8 cellular contexts compared by ENCODE assay signal in the genomic region with DNA sequence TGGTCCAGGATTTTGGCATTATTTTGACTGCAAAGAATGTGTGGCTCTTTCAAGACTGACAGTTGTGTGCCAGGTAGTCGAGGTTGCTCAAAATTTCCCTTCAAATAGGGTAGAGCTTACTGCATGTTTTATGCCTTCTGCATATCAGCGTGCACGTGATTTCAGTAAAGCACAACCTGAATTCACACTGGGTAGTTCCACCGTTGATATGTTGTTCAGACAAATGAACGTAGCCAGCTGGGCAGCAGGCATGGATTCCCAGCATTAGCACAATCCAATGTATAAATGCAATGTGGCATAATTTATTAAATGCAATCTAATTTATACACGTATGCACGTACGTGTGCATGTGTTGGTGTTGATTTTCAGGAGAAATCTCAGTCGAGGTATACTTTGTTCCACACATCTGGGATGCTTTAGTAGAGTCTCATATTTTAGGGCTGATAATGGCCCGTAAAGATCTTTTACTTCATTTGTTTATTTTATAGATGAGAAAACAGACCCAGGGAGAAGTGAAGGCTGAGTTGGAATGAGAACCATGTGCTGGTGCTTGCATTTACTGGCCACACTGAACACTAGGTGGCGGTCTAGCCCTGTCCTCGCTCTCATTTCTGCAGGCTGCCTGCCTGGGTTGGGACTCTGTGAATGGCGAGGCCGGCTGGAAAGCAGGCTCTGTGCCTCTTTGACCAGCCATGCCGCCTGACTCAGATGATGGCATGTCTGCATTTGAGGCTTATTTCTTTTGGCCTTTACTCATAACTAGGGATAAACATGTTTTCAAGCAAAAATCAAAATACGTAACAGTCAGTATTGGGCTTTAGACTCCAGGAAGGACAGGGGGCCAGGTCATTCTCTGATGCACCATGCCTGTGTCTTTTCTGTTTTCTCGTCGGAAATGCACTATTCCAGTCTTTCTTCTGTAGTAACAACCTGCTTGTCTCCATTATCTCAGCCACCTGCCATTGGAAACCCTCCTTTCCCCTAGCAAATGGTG.
DNase-seq lines count a peak whose midpoint lies in the region; ATAC-seq and TF ChIP-seq lines count a peak whose summit lies in the region.

No MANE protein-coding gene starts in this region.

- H3K27me3 ChIP-seq in SJSA1 (replicated peaks), result no peaks in the 10 kb centered on the region
- no peaks in the 10 kb centered on the region for H3K27me3 ChIP-seq in adrenal gland
- no peaks in the 10 kb centered on the region for H3K27me3 ChIP-seq in left ventricle myocardium inferior (ENCODE audit: low read depth)

- no peaks in the 10 kb centered on the region for H3K36me3 ChIP-seq in SJSA1
- H3K36me3 ChIP-seq in adrenal gland (replicated peaks in 1 of 2), result peaks cover 0 to 46% of the 10 kb centered on the region in 2 donors
- peaks cover 65% of the 10 kb centered on the region for H3K36me3 ChIP-seq in left ventricle myocardium inferior

- TF ChIP-seq POLR2A in adrenal gland (IDR thresholded peaks at IDR 0.05), result no peak

- H3K27ac ChIP-seq in SJSA1, result no peak overlapping the region
- no peak overlapping the region for H3K27ac ChIP-seq in adrenal gland
- no peak overlapping the region for H3K27ac ChIP-seq in left ventricle myocardium inferior (replicated peaks)

- peak; percentile 93 for ATAC-seq in GM21515 (IDR thresholded peaks at IDR 0.05; ENCODE audit: unreplicated experiment)
- peak; percentile 87 for ATAC-seq in sciatic nerve

- TF ChIP-seq CTCF in adrenal gland (IDR thresholded peaks at IDR 0.05) (peak; percentile 41 to 76 (median 66)), left ventricle myocardium inferior (IDR thresholded peaks at IDR 0.05; ENCODE audit: borderline replicate concordance) (peak; percentile 74)

- WGBS in adrenal gland, 4 donors, result 70 to 79% (median 74%) methylated on average over 15 to 18 of the region's 18 CpGs

- H3K4me3 ChIP-seq in SJSA1 (no peak overlapping the region), adrenal gland (no peak overlapping the region), left ventricle myocardium inferior (no peak overlapping the region)

- intact Hi-C loops in adrenal gland (cut with DNase I), result no loop called here
- intact Hi-C loops in left ventricle myocardium inferior (cut with micrococcal nuclease), result no loop called here
- intact Hi-C loops in sciatic nerve (cut with DNase I), result loop anchor here (1.0 to 10.0 kb wide), 3 partner anchors 32 to 153 kb away; no protein-coding TSS in a partner anchor

- H3K4me1 ChIP-seq in SJSA1 (replicated peaks) (no peaks in the 10 kb centered on the region), adrenal gland (replicated peaks in 1 of 2) (peaks cover 0 to 4% of the 10 kb centered on the region in 2 donors), left ventricle myocardium inferior (peaks cover 13% of the 10 kb centered on the region)

- no peaks in the 10 kb centered on the region for H3K9me3 ChIP-seq in SJSA1 (replicated peaks)
- no peaks in the 10 kb centered on the region for H3K9me3 ChIP-seq in adrenal gland (replicated peaks in 1 of 3)
- H3K9me3 ChIP-seq in left ventricle myocardium inferior (replicated peaks), result no peaks in the 10 kb centered on the region

- peak; percentile 73 for DNase-seq in ELF-1 (ENCODE audit: low read depth, low spot score)
- peak; percentile 52 for DNase-seq in HuH-7.5 (ENCODE audit: low spot score)
- peak; percentile 11 to 56 for DNase-seq in SJSA1 (ENCODE audit: low read depth in 1 of 2, low spot score in 2 of 2)
- DNase-seq in adrenal gland, result peak; percentile 63 to 89 (median 69)
- DNase-seq in left ventricle myocardium inferior, result peak; percentile 54
- peak; percentile 83 for DNase-seq in sciatic nerve (ENCODE audit: low spot score)
- DNase-seq in DMS79 treated with DMSO at 0.1 percent for 48 hours (lab: John Stamatoyannopoulos, UW), result no peak
